1 cellular context compared by ENCODE assay signal in genomic region chr18:35497334-35498197, GRCh38.
TF ChIP-seq lines count a peak whose summit lies in the region.

Gene INO80C (minus strand): TSS chr18:35497960. CDS start chr18:35497874, 86 bp downstream.

TF ChIP-seq in HepG2, 621 proteins besides CTCF, POLR2A, EP300 and RAD21 (continued from another document):
- peak; percentile 72; the same call in 1 of the 2 replicates for TF ChIP-seq ZNF275 (CRISPR knock-in tag; IDR thresholded peaks at IDR 0.05; ENCODE audit: borderline replicate concordance)
- TF ChIP-seq ZNF839 (CRISPR knock-in tag; IDR thresholded peaks at IDR 0.05; ENCODE audit: borderline replicate concordance), result peak; percentile 93; the same call in 1 of the 2 replicates
- peak; percentile 69; the same call in 1 of the 2 replicates for TF ChIP-seq ZNF292 (CRISPR knock-in tag; IDR thresholded peaks at IDR 0.05; ENCODE audit: borderline replicate concordance, low read depth)
- TF ChIP-seq, protein P1, sequence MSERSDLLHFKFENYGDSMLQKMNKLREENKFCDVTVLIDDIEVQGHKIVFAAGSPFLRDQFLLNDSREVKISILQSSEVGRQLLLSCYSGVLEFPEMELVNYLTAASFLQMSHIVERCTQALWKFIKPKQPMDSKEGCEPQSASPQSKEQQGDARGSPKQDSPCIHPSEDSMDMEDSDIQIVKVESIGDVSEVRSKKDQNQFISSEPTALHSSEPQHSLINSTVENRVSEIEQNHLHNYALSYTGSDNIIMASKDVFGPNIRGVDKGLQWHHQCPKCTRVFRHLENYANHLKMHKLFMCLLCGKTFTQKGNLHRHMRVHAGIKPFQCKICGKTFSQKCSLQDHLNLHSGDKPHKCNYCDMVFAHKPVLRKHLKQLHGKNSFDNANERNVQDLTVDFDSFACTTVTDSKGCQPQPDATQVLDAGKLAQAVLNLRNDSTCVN (CRISPR knock-in tag; IDR thresholded peaks at IDR 0.05; ENCODE audit: borderline replicate concordance), result 0 out of 2 replicates have a peak, but pooled peaks have one; percentile 39
- no peak; the same call in 1 of the 2 replicates for TF ChIP-seq SNAPC2 (CRISPR knock-in tag; IDR thresholded peaks at IDR 0.05)
- TF ChIP-seq SMAD3 (CRISPR knock-in tag; IDR thresholded peaks at IDR 0.05), result peak; percentile 93
- no peak for TF ChIP-seq ZNF562 (CRISPR knock-in tag; IDR thresholded peaks at IDR 0.05; ENCODE audit: borderline replicate concordance)
- peak; percentile 87; the same call in 1 of the 2 replicates for TF ChIP-seq KLF12 (CRISPR knock-in tag; IDR thresholded peaks at IDR 0.05; ENCODE audit: borderline replicate concordance)
- TF ChIP-seq CHD4 (IDR thresholded peaks at IDR 0.05; ENCODE audit: borderline replicate concordance, low read length), result no peak
- TF ChIP-seq, protein P2, sequence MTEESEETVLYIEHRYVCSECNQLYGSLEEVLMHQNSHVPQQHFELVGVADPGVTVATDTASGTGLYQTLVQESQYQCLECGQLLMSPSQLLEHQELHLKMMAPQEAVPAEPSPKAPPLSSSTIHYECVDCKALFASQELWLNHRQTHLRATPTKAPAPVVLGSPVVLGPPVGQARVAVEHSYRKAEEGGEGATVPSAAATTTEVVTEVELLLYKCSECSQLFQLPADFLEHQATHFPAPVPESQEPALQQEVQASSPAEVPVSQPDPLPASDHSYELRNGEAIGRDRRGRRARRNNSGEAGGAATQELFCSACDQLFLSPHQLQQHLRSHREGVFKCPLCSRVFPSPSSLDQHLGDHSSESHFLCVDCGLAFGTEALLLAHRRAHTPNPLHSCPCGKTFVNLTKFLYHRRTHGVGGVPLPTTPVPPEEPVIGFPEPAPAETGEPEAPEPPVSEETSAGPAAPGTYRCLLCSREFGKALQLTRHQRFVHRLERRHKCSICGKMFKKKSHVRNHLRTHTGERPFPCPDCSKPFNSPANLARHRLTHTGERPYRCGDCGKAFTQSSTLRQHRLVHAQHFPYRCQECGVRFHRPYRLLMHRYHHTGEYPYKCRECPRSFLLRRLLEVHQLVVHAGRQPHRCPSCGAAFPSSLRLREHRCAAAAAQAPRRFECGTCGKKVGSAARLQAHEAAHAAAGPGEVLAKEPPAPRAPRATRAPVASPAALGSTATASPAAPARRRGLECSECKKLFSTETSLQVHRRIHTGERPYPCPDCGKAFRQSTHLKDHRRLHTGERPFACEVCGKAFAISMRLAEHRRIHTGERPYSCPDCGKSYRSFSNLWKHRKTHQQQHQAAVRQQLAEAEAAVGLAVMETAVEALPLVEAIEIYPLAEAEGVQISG (CRISPR knock-in tag; IDR thresholded peaks at IDR 0.05), result peak; percentile 84
- TF ChIP-seq ZNF354B (CRISPR knock-in tag; IDR thresholded peaks at IDR 0.05), result no peak
- TF ChIP-seq ZBTB10 (CRISPR knock-in tag; IDR thresholded peaks at IDR 0.05; ENCODE audit: borderline replicate concordance), result peak; percentile 42
- TF ChIP-seq BORCS8-MEF2B (CRISPR knock-in tag; IDR thresholded peaks at IDR 0.05), result peak; percentile 91
- TF ChIP-seq PHF20 (CRISPR knock-in tag; IDR thresholded peaks at IDR 0.05), result peak; percentile 92
- no peak for TF ChIP-seq SOX6 (IDR thresholded peaks at IDR 0.05)
- peak; percentile 66 for TF ChIP-seq SOX6 (CRISPR knock-in tag; IDR thresholded peaks at IDR 0.05)
- TF ChIP-seq ZNF775 (CRISPR knock-in tag; IDR thresholded peaks at IDR 0.05; ENCODE audit: borderline replicate concordance), result 0 out of 2 replicates have a peak, but pooled peaks have one; percentile 47
- no peak for TF ChIP-seq RFX3 (CRISPR knock-in tag; IDR thresholded peaks at IDR 0.05)
